In the genomic region with DNA sequence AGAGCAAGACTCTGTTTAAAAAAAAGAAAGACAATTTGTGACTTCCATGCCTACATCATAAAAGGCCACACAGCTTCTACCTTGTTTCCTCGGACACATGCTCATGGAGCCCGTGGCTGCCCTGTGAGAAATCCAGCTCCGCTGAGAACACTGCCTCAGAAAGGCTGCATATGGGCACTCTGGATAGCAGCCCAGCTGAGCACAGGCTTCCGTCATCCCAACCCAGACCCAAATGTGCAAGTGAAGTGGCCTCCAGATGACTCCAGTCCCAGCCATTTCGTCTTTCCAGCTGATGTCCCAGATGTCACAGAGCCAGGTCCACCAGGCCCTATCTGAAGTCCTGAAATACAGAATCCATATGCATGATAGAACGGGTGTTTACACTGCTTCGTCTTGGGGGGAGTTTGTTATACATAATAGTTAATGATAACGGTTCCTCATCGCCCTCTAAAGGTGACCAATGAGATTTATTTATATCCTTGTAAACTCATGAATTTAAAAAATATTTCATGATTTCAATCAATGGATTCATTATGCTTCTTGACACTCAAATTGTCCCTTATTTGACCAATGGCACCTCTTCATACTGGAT, we compare ENCODE assay signal across 14 cellular contexts.
DNase-seq lines count a peak whose midpoint lies in the region; ATAC-seq and TF ChIP-seq lines count a peak whose summit lies in the region.
"Had no signal": no experiment of that assay in that cellular context is flagged by ENCODE, and none has a peak within 500 bp of the region (broad histone marks: within the 10 kb centered on the region; RNA-seq: fewer than 3 reads in every experiment).

No MANE protein-coding gene starts in this region.

- H3K27me3 Mint-ChIP-seq in MCF 10A (ENCODE audit: insufficient read depth, unreplicated experiment) (no peaks in the 10 kb centered on the region), glutamatergic neuron (ENCODE audit: unreplicated experiment) (peaks cover 6% of the 10 kb centered on the region)
- peaks cover 40% of the 10 kb centered on the region for H3K27me3 Mint-ChIP-seq in stimulated activated naive CD8-positive, alpha-beta T cell treated with anti-CD3 and anti-CD28 coated beads, Interleukin-15, amount 100 ng/mL, for 72 hours

- no peak overlapping the region for H3K27ac ChIP-seq in breast epithelium
- no peak overlapping the region for H3K27ac ChIP-seq in WERI-Rb-1
- H3K27ac ChIP-seq: BLaER1 had no signal

- TF ChIP-seq POLR2A in breast epithelium (IDR thresholded peaks at IDR 0.05), result no peak

- peaks cover 7% of the 10 kb centered on the region for H3K4me1 Mint-ChIP-seq in MCF 10A (ENCODE audit: insufficient read depth, unreplicated experiment)
- peaks cover 15% of the 10 kb centered on the region for H3K4me1 Mint-ChIP-seq in glutamatergic neuron (ENCODE audit: low read depth, unreplicated experiment)
- peaks cover 27% of the 10 kb centered on the region for H3K4me1 Mint-ChIP-seq in stimulated activated naive CD8-positive, alpha-beta T cell treated with anti-CD3 and anti-CD28 coated beads, Interleukin-15, amount 100 ng/mL, for 72 hours

- no peak for ATAC-seq in GM21717 (IDR thresholded peaks at IDR 0.05; ENCODE audit: unreplicated experiment)
- no peak for ATAC-seq in stimulated activated naive CD8-positive, alpha-beta T cell treated with anti-CD3 and anti-CD28 coated beads, Interleukin-15, amount 100 ng/mL, for 72 hours
- ATAC-seq: left ventricle myocardium superior had no signal

- H3K36me3 Mint-ChIP-seq in MCF 10A (ENCODE audit: insufficient read depth, unreplicated experiment) (peaks cover 6% of the 10 kb centered on the region), glutamatergic neuron (ENCODE audit: unreplicated experiment) (no peaks in the 10 kb centered on the region)

- CTCF ChIA-PET in MCF 10A (lab: Yijun Ruan, JAX), result interaction anchor here (0.7 to 4.1 kb wide), 7 partner anchors 11 to 436 kb away, joined by 3 to 25 read pairs (median 4); no protein-coding TSS in a partner anchor

- no peak overlapping the region for H3K27ac Mint-ChIP-seq in MCF 10A (ENCODE audit: low read depth, unreplicated experiment)
- peak overlapping the region; percentile 81 for H3K27ac Mint-ChIP-seq in glutamatergic neuron (ENCODE audit: unreplicated experiment)
- no peak overlapping the region for H3K27ac Mint-ChIP-seq in stimulated activated naive CD8-positive, alpha-beta T cell treated with anti-CD3 and anti-CD28 coated beads, Interleukin-15, amount 100 ng/mL, for 72 hours
- H3K27ac Mint-ChIP-seq: activated T-helper 1 cell treated with anti-CD3 and anti-CD28 coated beads, Interleukin-12 subunit alpha, Interleukin-12 subunit beta, Interleukin-2, Interleukin-4 antibody, amounts not matched to agents 30 ng/mL and 10 ng/mL and 1 ng/mL, durations not matched to agents 14 hours and 24 hours and 36 hours had no signal

- H3K27me3 ChIP-seq in breast epithelium, result no peaks in the 10 kb centered on the region
- H3K27me3 ChIP-seq in WERI-Rb-1 (ENCODE audit: insufficient read depth, low read depth, severe bottlenecking), result no peaks in the 10 kb centered on the region
- H3K27me3 ChIP-seq: BLaER1 had no signal

- peak; percentile 13 for TF ChIP-seq CTCF in MCF 10A (IDR thresholded peaks at IDR 0.05; ENCODE audit: unreplicated experiment)
- no peak for TF ChIP-seq CTCF in breast epithelium (IDR thresholded peaks at IDR 0.05)
- TF ChIP-seq CTCF in WERI-Rb-1 (IDR thresholded peaks at IDR 0.05; ENCODE audit: low read depth, low read length), result peak; percentile 11; the same call in 1 of the 2 replicates
- peak; percentile 25 for TF ChIP-seq CTCF in glutamatergic neuron (IDR thresholded peaks at IDR 0.05; ENCODE audit: partially characterized antibody, unreplicated experiment)

- BruUV-seq in MCF 10A (replicated peaks; lab: Mats Ljungman, UMichigan), result no TSS peak

- H3K9me3 ChIP-seq in breast epithelium, result no peaks in the 10 kb centered on the region
- H3K9me3 ChIP-seq in WERI-Rb-1 (ENCODE audit: severe bottlenecking), result no peaks in the 10 kb centered on the region
- H3K9me3 ChIP-seq: BLaER1 had no signal

- POLR2A ChIA-PET in MCF 10A (lab: Yijun Ruan, JAX), result no interaction called here

- intact Hi-C loops in MCF 10A (cut with micrococcal nuclease) (no loop called here), breast epithelium (cut with DNase I; ENCODE audit: low total_unique reads) (no loop called here)

- H3K4me3 Mint-ChIP-seq in MCF 10A (ENCODE audit: unreplicated experiment), result no peak overlapping the region
- no peak overlapping the region for H3K4me3 Mint-ChIP-seq in glutamatergic neuron (ENCODE audit: unreplicated experiment)
- no peak overlapping the region for H3K4me3 Mint-ChIP-seq in stimulated activated naive CD8-positive, alpha-beta T cell treated with anti-CD3 and anti-CD28 coated beads, Interleukin-15, amount 100 ng/mL, for 72 hours
- H3K4me3 Mint-ChIP-seq: activated T-helper 1 cell treated with anti-CD3 and anti-CD28 coated beads, Interleukin-12 subunit alpha, Interleukin-12 subunit beta, Interleukin-2, Interleukin-4 antibody, amounts not matched to agents 30 ng/mL and 10 ng/mL and 1 ng/mL, durations not matched to agents 14 hours and 24 hours and 36 hours had no signal

- H3K36me3 ChIP-seq in breast epithelium (no peaks in the 10 kb centered on the region), WERI-Rb-1 (no peaks in the 10 kb centered on the region)
- H3K36me3 ChIP-seq: BLaER1 had no signal

- no peaks in the 10 kb centered on the region for H3K4me1 ChIP-seq in breast epithelium

- H3K4me3 ChIP-seq in breast epithelium, result no peak overlapping the region
- no peak overlapping the region for H3K4me3 ChIP-seq in WERI-Rb-1 (ENCODE audit: low read depth, low read length)
- H3K4me3 ChIP-seq: BLaER1 had no signal

- DNase-seq in MCF 10A (ENCODE audit: unreplicated experiment) (no peak), breast epithelium (ENCODE audit: low spot score in 2 of 2) (no peak), WERI-Rb-1 (no peak), glutamatergic neuron (peak; percentile 41), dedifferentiated amniotic fluid mesenchymal stem cell (ENCODE audit: extremely low spot score) (no peak), mesenteric fat pad (ENCODE audit: low spot score) (no peak)
- no peak for DNase-seq in stimulated activated naive CD8-positive, alpha-beta T cell treated with anti-CD3 and anti-CD28 coated beads, Interleukin-15, amount 100 ng/mL, for 72 hours
- DNase-seq: left ventricle myocardium superior; NCI-H2029; RPMI8226; stimulated activated CD4-positive, alpha-beta T cell treated with anti-CD3 and anti-CD28 coated beads, Interleukin-4, amount 100 ng/mL, for 24 hours had no signal

- H3K9me3 Mint-ChIP-seq in MCF 10A (ENCODE audit: unreplicated experiment), result no peaks in the 10 kb centered on the region
- H3K9me3 Mint-ChIP-seq in glutamatergic neuron (ENCODE audit: unreplicated experiment), result peaks cover 6% of the 10 kb centered on the region
- no peaks in the 10 kb centered on the region for H3K9me3 Mint-ChIP-seq in stimulated activated naive CD8-positive, alpha-beta T cell treated with anti-CD3 and anti-CD28 coated beads, Interleukin-15, amount 100 ng/mL, for 72 hours

Comparison
In these comparisons a context has a peak if more than half of its experiments do, and no peak if none do; other contexts are left out.
1. CTCF ChIP-seq: peak in MCF 10A (single experiment), WERI-Rb-1 (single experiment) and glutamatergic neuron (single experiment); none in breast epithelium (0 of 3).